ENCODE assay signal across 8 cellular contexts in the genomic region with DNA sequence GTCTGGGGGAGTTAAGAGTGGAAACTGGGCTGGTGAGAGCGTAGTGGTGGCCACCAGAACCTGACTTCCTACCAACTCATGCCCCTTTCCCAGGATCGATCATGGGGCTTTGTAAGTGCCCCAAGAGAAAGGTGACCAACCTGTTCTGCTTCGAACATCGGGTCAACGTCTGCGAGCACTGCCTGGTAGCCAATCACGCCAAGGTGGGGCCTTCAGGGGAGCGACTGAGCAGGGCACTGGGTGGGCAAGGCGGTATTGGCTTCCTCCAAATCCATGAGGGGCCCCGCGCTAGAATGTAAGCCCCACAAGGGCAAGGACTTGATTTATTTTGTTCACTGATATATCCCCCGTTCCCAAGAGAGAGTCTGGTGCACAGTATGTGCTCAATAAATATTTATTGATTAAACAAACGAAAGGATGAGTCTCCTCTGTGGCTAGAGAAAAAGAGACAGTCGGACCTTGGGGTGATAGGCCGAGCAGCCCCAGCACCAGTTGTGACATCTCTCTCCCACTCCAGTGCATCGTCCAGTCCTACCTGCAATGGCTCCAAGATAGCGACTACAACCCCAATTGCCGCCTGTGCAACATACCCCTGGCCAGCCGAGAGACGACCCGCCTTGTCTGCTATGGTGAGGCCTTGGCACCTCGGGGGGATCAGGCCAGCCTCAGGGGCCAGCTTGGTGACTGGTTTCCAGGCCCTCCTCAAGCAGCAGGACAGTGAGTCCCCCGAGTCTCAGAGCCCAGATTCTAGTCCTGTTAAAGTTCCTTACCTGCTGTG. TPM values are rescaled to one million over a fixed set of nuclear protein-coding genes. Genes with fewer than 3 reads are reported as not detected.
A peak's percentile ranks its signal among the peaks of the same experiment; 100 is the strongest.
DNase-seq lines count a peak whose midpoint lies in the region; ATAC-seq and TF ChIP-seq lines count a peak whose summit lies in the region.

No MANE protein-coding gene starts in this region.

- H3K27ac Mint-ChIP-seq in MCF 10A (ENCODE audit: low read depth, unreplicated experiment), result peak overlapping the region; percentile 99

- no peaks in the 10 kb centered on the region for H3K27me3 Mint-ChIP-seq in MCF 10A (ENCODE audit: insufficient read depth, unreplicated experiment)

- no peaks in the 10 kb centered on the region for H3K27me3 ChIP-seq in mucosa of stomach (ENCODE audit: control insufficient read depth, insufficient read depth, low read length)

- H3K36me3 Mint-ChIP-seq in MCF 10A (ENCODE audit: insufficient read depth, unreplicated experiment), result peaks cover 36% of the 10 kb centered on the region

- H3K9me3 Mint-ChIP-seq in MCF 10A (ENCODE audit: unreplicated experiment), result no peaks in the 10 kb centered on the region

- BruUV-seq in MCF 10A (replicated peaks; lab: Mats Ljungman, UMichigan), result TSS peak; percentile 41

- TF ChIP-seq CTCF in AG10803 (conservative IDR thresholded peaks at IDR 0.05; ENCODE audit: low read length) (no peak), MCF 10A (IDR thresholded peaks at IDR 0.05; ENCODE audit: unreplicated experiment) (no peak)

- DNase-seq in AG10803 (ENCODE audit: low read depth) (no peak), MCF 10A (ENCODE audit: unreplicated experiment) (no peak), SKM-1 treated with dmso at 0.1 percent for 144 hours (lab: John Stamatoyannopoulos, UW; ENCODE audit: unreplicated experiment) (no peak), SK-N-DZ (ENCODE audit: low spot score) (no peak), hippocampal formation (lab: John Stamatoyannopoulos, UW) (no peak)

- peak overlapping the region; percentile 99 for H3K4me3 Mint-ChIP-seq in MCF 10A (ENCODE audit: unreplicated experiment)

- peak; percentile 6 for ATAC-seq in HG02623 (IDR thresholded peaks at IDR 0.05; ENCODE audit: unreplicated experiment)
- ATAC-seq in HG03139 (IDR thresholded peaks at IDR 0.05; ENCODE audit: unreplicated experiment), result no peak

- H3K4me1 Mint-ChIP-seq in MCF 10A (ENCODE audit: insufficient read depth, unreplicated experiment), result peaks cover 22% of the 10 kb centered on the region

- peaks cover 18% of the 10 kb centered on the region for H3K4me1 ChIP-seq in mucosa of stomach (ENCODE audit: control insufficient read depth, insufficient read depth, low read length)

- H3K9ac ChIP-seq in mucosa of stomach (ENCODE audit: low read length), result peak overlapping the region; percentile 88

- peak overlapping the region; percentile 97 for H3K4me3 ChIP-seq in AG10803 (ENCODE audit: low read length)
- H3K4me3 ChIP-seq in mucosa of stomach (ENCODE audit: low read length), result peak overlapping the region; percentile 85

- H3K9me3 ChIP-seq in mucosa of stomach (ENCODE audit: control insufficient read depth, low read length), result no peaks in the 10 kb centered on the region

- POLR2A ChIA-PET in MCF 10A (lab: Yijun Ruan, JAX), result interaction anchor here (0.7 to 2.4 kb wide), 6 partner anchors 11 to 50 kb away, joined by 3 to 28 read pairs (median 4); a partner anchor contains a TSS

- no peaks in the 10 kb centered on the region for H3K36me3 ChIP-seq in mucosa of stomach (ENCODE audit: control insufficient read depth, insufficient read depth, low read length)

- CTCF ChIA-PET in MCF 10A (lab: Yijun Ruan, JAX), result interaction anchor here (0.5 to 2.1 kb wide), 5 partner anchors 13 to 198 kb away, joined by 3 to 8 read pairs (median 3); no protein-coding TSS in a partner anchor

- intact Hi-C loops in MCF 10A (cut with micrococcal nuclease), result loop anchor here (5.0 kb wide), 2 partner anchors 42 to 57 kb away; a partner anchor contains a TSS

RNA-seq across cellular contexts. Expression of a gene that starts 0.8 kb away (rescaled TPM):
- total RNA-seq in MCF 10A (2022), result 50.8 and 52.3 TPM in 2 replicates
- 35.6 and 43.3 TPM in 2 replicates for polyA plus RNA-seq in SK-N-DZ (2014; cell fraction: cytosol; rRNA removed)
- polyA plus RNA-seq in SK-N-DZ (2014; cell fraction: nucleus; rRNA removed), result 59.0 and 71.2 TPM in 2 replicates

RNA-seq across cellular contexts. Expression of a gene that starts 0.9 kb away (rescaled TPM):
- 9.5 and 17.3 TPM in 2 replicates for total RNA-seq in MCF 10A (2022)
- polyA plus RNA-seq in SK-N-DZ (2014; cell fraction: cytosol; rRNA removed), result 110 and 152 TPM in 2 replicates
- polyA plus RNA-seq in SK-N-DZ (2014; cell fraction: nucleus; rRNA removed), result 79.2 and 90.9 TPM in 2 replicates

RNA-seq across cellular contexts. Expression of a gene that starts 11.2 kb away (rescaled TPM):
- total RNA-seq in MCF 10A (2022), result 56.1 and 77.0 TPM in 2 replicates
- 159 and 188 TPM in 2 replicates for polyA plus RNA-seq in SK-N-DZ (2014; cell fraction: cytosol; rRNA removed)
- polyA plus RNA-seq in SK-N-DZ (2014; cell fraction: nucleus; rRNA removed), result 294 and 409 TPM in 2 replicates

RNA-seq across cellular contexts. Expression of a gene that starts 26.4 kb away (rescaled TPM):
- not detected in 2 replicates for total RNA-seq in MCF 10A (2022)
- 1.8 and 3.5 TPM in 2 replicates for polyA plus RNA-seq in SK-N-DZ (2014; cell fraction: cytosol; rRNA removed)
- 11.9 and 17.6 TPM in 2 replicates for polyA plus RNA-seq in SK-N-DZ (2014; cell fraction: nucleus; rRNA removed)

RNA-seq across cellular contexts. Expression of a gene that starts 26.9 kb away (rescaled TPM):
- total RNA-seq in MCF 10A (2022), result 8.5 and 14.0 TPM in 2 replicates
- 34.3 and 35.1 TPM in 2 replicates for polyA plus RNA-seq in SK-N-DZ (2014; cell fraction: cytosol; rRNA removed)
- 130 and 162 TPM in 2 replicates for polyA plus RNA-seq in SK-N-DZ (2014; cell fraction: nucleus; rRNA removed)
